27 cellular contexts compared by ENCODE assay signal in the genomic region with DNA sequence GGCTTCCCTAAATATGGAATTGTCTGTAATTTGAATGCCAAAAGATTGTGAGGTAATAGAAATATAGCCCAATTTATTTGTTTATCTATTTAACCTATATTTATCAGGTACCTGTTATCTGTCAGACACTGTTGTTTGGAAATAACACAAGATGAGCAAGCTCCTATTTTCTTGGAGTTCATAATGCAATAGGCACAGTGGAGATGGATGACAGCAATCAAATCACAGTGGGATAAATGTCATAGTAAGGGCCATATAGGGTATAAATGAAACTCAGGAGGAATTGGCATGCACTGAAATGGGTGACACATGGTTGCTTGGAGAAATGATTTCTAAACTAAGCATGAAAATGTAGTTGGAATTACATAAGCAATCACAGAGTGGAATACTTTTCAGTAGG.
"Had no signal": no experiment of that assay in that cellular context is flagged by ENCODE, and none has a peak within 500 bp of the region (broad histone marks: within the 10 kb centered on the region; RNA-seq: fewer than 3 reads in every experiment).

No MANE protein-coding gene starts in this region.

- H3K27ac ChIP-seq: stomach, suprapubic skin, testis, thoracic aorta, thyroid gland, tibial artery, tibial nerve, transverse colon, upper lobe of left lung, upper lobe of right lung, uterus, vagina had no signal

- DNase-seq: stimulated activated CD4-positive, alpha-beta T cell treated with anti-CD3 and anti-CD28 coated beads, Interleukin-2, amount 100 ng/mL, for 48 hours; stimulated activated CD4-positive, alpha-beta T cell treated with anti-CD3 and anti-CD28 coated beads, Interleukin-4, amount 100 ng/mL, for 1 hour; stimulated activated CD4-positive, alpha-beta T cell treated with anti-CD3 and anti-CD28 coated beads, Interleukin-4, amount 100 ng/mL, for 24 hours; stimulated activated CD4-positive, alpha-beta T cell treated with anti-CD3 and anti-CD28 coated beads, Interleukin-4, amount 100 ng/mL, for 4 hours; stimulated activated CD8-positive, alpha-beta memory T cell treated with anti-CD3 and anti-CD28 coated beads, Interleukin-4, amount 100 ng/mL, for 48 hours; stimulated activated naive B cell treated with anti-CD40 and anti-IgM and Interleukin-4, amounts not matched to agents 10 μg/mL and 1 μg/mL and 100 μg/mL, for 72 hours; stimulated activated naive CD4-positive, alpha-beta T cell; stimulated activated naive CD4-positive, alpha-beta T cell treated with Interleukin-2 at 50 U/mL for 16 hours; stimulated activated naive CD8-positive, alpha-beta T cell treated with anti-CD3 and anti-CD28 coated beads, Interleukin-15, amount 100 ng/mL, for 72 hours; stimulated activated naive CD8-positive, alpha-beta T cell treated with anti-CD3 and anti-CD28 coated beads, Interleukin-15, Interleukin-2, amounts not matched to agents 100 U/mL and 50 U/mL, for 24 hours; stomach; substantia nigra; testis; thyroid gland; tibial artery; transverse colon; trophoblast cell; upper lobe of left lung; upper lobe of right lung; uterus had no signal

- H3K4me3 ChIP-seq: stomach, suprapubic skin, testis, thoracic aorta, thyroid gland, tibial artery, tibial nerve, transverse colon, upper lobe of left lung, upper lobe of right lung, uterus, vagina had no signal

- H3K4me1 ChIP-seq: stomach, suprapubic skin, testis, thyroid gland, tibial artery, tibial nerve, transverse colon, upper lobe of left lung, upper lobe of right lung, uterus, vagina had no signal

- H3K36me3 ChIP-seq: stomach, suprapubic skin, thoracic aorta, thyroid gland, tibial artery, tibial nerve, transverse colon, upper lobe of left lung, upper lobe of right lung, uterus, vagina had no signal

- ATAC-seq: stimulated activated effector memory CD8-positive, alpha-beta T cell treated with anti-CD3 and anti-CD28 coated beads, Interleukin-12 subunit alpha, Interleukin-12 subunit beta, amount 100 ng/mL, for 72 hours; stimulated activated memory B cell treated with anti-CD40 and anti-IgM and Interleukin-4, amounts not matched to agents 10 μg/mL and 1 μg/mL and 100 μg/mL, for 72 hours; stimulated activated naive B cell treated with anti-CD40 and anti-IgM and Interleukin-4, amounts not matched to agents 10 μg/mL and 1 μg/mL and 100 μg/mL, for 72 hours; stimulated activated naive CD8-positive, alpha-beta T cell treated with anti-CD3 and anti-CD28 coated beads, Interleukin-15, amount 100 ng/mL, for 72 hours; stimulated activated naive CD8-positive, alpha-beta T cell treated with anti-CD3 and anti-CD28 coated beads, Interleukin-15, Interleukin-2, amounts not matched to agents 100 U/mL and 50 U/mL, for 24 hours; upper lobe of right lung had no signal

- H3K9me3 ChIP-seq: stomach, suprapubic skin, testis, thoracic aorta, thyroid gland, tibial artery, tibial nerve, transverse colon, upper lobe of left lung, upper lobe of right lung, uterus, vagina had no signal

- H3K27me3 ChIP-seq: stomach, suprapubic skin, testis, thyroid gland, tibial artery, tibial nerve, transverse colon, upper lobe of left lung, upper lobe of right lung, uterus, vagina had no signal

- FAIRE-seq: urothelium cell line had no signal
